16 cellular contexts compared by ENCODE assay signal in the genomic region with DNA sequence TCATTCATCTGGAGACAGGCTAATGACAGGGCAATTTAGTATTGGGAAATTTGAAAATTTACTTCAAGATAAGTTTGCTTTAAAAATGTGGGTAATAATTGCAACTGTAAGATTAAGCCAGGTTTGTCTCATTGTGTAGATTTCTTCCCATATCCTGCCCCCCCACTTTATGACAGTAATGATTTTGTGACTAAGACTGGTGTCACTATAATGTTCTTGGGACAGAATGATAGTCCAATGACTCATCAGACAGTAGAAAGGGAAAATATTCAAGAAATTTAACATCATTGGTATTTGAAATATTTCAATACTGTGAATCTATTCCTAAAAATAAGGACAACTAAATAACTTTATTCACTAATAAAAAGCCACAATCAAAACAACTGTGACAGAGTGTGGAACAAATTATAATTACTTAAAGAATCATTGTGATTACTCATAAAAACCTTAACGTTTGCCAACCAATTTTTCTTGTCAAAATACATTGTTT. TPM values are rescaled to one million over a fixed set of nuclear protein-coding genes. Genes with fewer than 3 reads are reported as not detected.
DNase-seq lines count a peak whose midpoint lies in the region; ATAC-seq, FAIRE-seq and TF ChIP-seq lines count a peak whose summit lies in the region.
"Had no signal": no experiment of that assay in that cellular context is flagged by ENCODE, and none has a peak within 500 bp of the region (broad histone marks: within the 10 kb centered on the region; RNA-seq: fewer than 3 reads in every experiment).

No MANE protein-coding gene starts in this region.

- peaks cover 7% of the 10 kb centered on the region for H3K4me1 Mint-ChIP-seq in neural progenitor cell
- no peaks in the 10 kb centered on the region for H3K4me1 Mint-ChIP-seq in H9
- H3K4me1 Mint-ChIP-seq in activated T-helper 1 cell treated with anti-CD3 and anti-CD28 coated beads, Interleukin-12 subunit alpha, Interleukin-12 subunit beta, Interleukin-2, Interleukin-4 antibody, amounts not matched to agents 30 ng/mL and 10 ng/mL and 1 ng/mL, durations not matched to agents 14 hours and 24 hours and 36 hours (ENCODE audit: low read depth), result no peaks in the 10 kb centered on the region
- H3K4me1 Mint-ChIP-seq: nephron had no signal

- H3K4ac ChIP-seq in H9 (ENCODE audit: low read depth, low read length), result no peak overlapping the region

- CTCF ChIA-PET in K562 (lab: Yijun Ruan, JAX; ENCODE audit: low intra/inter-chr PET ratio), result interaction anchor here (0.7 kb wide), 1 partner anchor 209 kb away, joined by 5 read pairs; no protein-coding TSS in a partner anchor

- no peak overlapping the region for H4K91ac ChIP-seq in H9 (ENCODE audit: insufficient read length, low read depth, low read length)

- H3K36me3 ChIP-seq in K562 (ENCODE audit: control insufficient read depth, insufficient read depth, low read length) (no peaks in the 10 kb centered on the region), neural progenitor cell (no peaks in the 10 kb centered on the region)
- H3K36me3 ChIP-seq: adrenal gland had no signal

- H3K18ac ChIP-seq in H9 (ENCODE audit: insufficient read length, low read depth, low read length), result no peak overlapping the region

- H3K23me2 ChIP-seq in H9 (ENCODE audit: insufficient read length, low read depth, low read length, poor library complexity, severe bottlenecking), result no peaks in the 10 kb centered on the region

- H3K27me3 ChIP-seq in K562 (ENCODE audit: control insufficient read depth in 2 of 2, insufficient read depth in 2 of 2, low read length in 2 of 2) (no peaks in the 10 kb centered on the region), neural progenitor cell (no peaks in the 10 kb centered on the region), H9 (ENCODE audit: insufficient read depth, low read length) (no peaks in the 10 kb centered on the region)
- H3K27me3 ChIP-seq: adrenal gland had no signal

- peaks cover 0 to 18% of the 10 kb centered on the region in 2 experiments; a peak in 2 of 5 replicates for H3K4me1 ChIP-seq in K562 (replicated peaks in 1 of 2; ENCODE audit: control insufficient read depth in 2 of 2, insufficient read depth in 2 of 2, low read length in 2 of 2)
- H3K4me1 ChIP-seq in neural progenitor cell, result no peaks in the 10 kb centered on the region
- no peaks in the 10 kb centered on the region for H3K4me1 ChIP-seq in H9 (ENCODE audit: insufficient read depth, low read length)
- H3K4me1 ChIP-seq: adrenal gland had no signal

- TF ChIP-seq CTCF in K562 (IDR thresholded peaks at IDR 0.05 in 2 of 3, conservative IDR thresholded peaks at IDR 0.05 in 1 of 3; ENCODE audit: insufficient read depth in 2 of 3, low read depth in 1 of 3, low read length in 3 of 3) (no peak), neural progenitor cell (IDR thresholded peaks at IDR 0.05) (no peak), H9 (conservative IDR thresholded peaks at IDR 0.05) (no peak)

- no peak overlapping the region for H4K8ac ChIP-seq in H9 (replicated peaks; ENCODE audit: insufficient read length, low read depth, low read length)

- BruUV-seq in K562 (replicated peaks; lab: Mats Ljungman, UMichigan), result no TSS peak

- H3K23ac ChIP-seq in H9 (ENCODE audit: insufficient read length, low read depth, low read length), result no peak overlapping the region

- no peak overlapping the region for H2AFZ ChIP-seq in K562 (ENCODE audit: low read depth, low read length)
- no peak overlapping the region for H2AFZ ChIP-seq in neural progenitor cell (replicated peaks)
- no peak overlapping the region for H2AFZ ChIP-seq in H9 (ENCODE audit: low read length)

- H3K9ac ChIP-seq in K562 (ENCODE audit: insufficient read depth in 1 of 2, low read depth in 2 of 2, low read length in 2 of 2) (no peak overlapping the region), neural progenitor cell (no peak overlapping the region), H9 (ENCODE audit: extremely low read depth, insufficient read length, low read length) (no peak overlapping the region)

- no peak overlapping the region for H2BK20ac ChIP-seq in H9 (ENCODE audit: low read depth, low read length, poor library complexity, severe bottlenecking)

- H3T11ph ChIP-seq in H9 (ENCODE audit: low read length), result no peak overlapping the region

- no peak overlapping the region for H2AK5ac ChIP-seq in H9 (ENCODE audit: insufficient read length, low read length)

- H3K9me3 Mint-ChIP-seq in neural progenitor cell (peaks cover 8% of the 10 kb centered on the region), H9 (peaks cover 4 to 8% of the 10 kb centered on the region in 2 experiments)
- H3K9me3 Mint-ChIP-seq in activated T-helper 1 cell treated with anti-CD3 and anti-CD28 coated beads, Interleukin-12 subunit alpha, Interleukin-12 subunit beta, Interleukin-2, Interleukin-4 antibody, amounts not matched to agents 30 ng/mL and 10 ng/mL and 1 ng/mL, durations not matched to agents 14 hours and 24 hours and 36 hours, result no peaks in the 10 kb centered on the region

- no peak overlapping the region for H2BK5ac ChIP-seq in H9 (ENCODE audit: insufficient read length, low read length)

- no peaks in the 10 kb centered on the region for H4K20me1 ChIP-seq in K562 (replicated peaks; ENCODE audit: control insufficient read depth, insufficient read depth, low read length)
- no peaks in the 10 kb centered on the region for H4K20me1 ChIP-seq in neural progenitor cell (ENCODE audit: low read depth)
- no peaks in the 10 kb centered on the region for H4K20me1 ChIP-seq in H9 (ENCODE audit: control insufficient read depth, insufficient read depth, insufficient read length)

- no peak for ATAC-seq in K562

- H3K4me3 ChIP-seq in K562 (no peak overlapping the region), neural progenitor cell (no peak overlapping the region)
- H3K4me3 ChIP-seq: adrenal gland had no signal

- H3K36me3 Mint-ChIP-seq in neural progenitor cell (peaks cover 5% of the 10 kb centered on the region), H9 (ENCODE audit: insufficient read depth in 1 of 3, low read depth in 3 of 3) (peaks cover 0 to 7% (median 4%) of the 10 kb centered on the region in 3 experiments; a peak in 4 of 7 replicates)
- no peaks in the 10 kb centered on the region for H3K36me3 Mint-ChIP-seq in activated T-helper 1 cell treated with anti-CD3 and anti-CD28 coated beads, Interleukin-12 subunit alpha, Interleukin-12 subunit beta, Interleukin-2, Interleukin-4 antibody, amounts not matched to agents 30 ng/mL and 10 ng/mL and 1 ng/mL, durations not matched to agents 14 hours and 24 hours and 36 hours (ENCODE audit: low read depth)

- H3K56ac ChIP-seq in H9 (ENCODE audit: insufficient read length, low read depth, low read length), result no peak overlapping the region

- no peaks in the 10 kb centered on the region for H3K9me3 ChIP-seq in K562 (replicated peaks; ENCODE audit: control insufficient read depth, insufficient read depth, low read depth, low read length)
- H3K9me3 ChIP-seq in neural progenitor cell (ENCODE audit: low read depth), result no peaks in the 10 kb centered on the region
- H3K9me3 ChIP-seq in H9 (ENCODE audit: control insufficient read depth, low read depth, low read length), result no peaks in the 10 kb centered on the region
- H3K9me3 ChIP-seq: adrenal gland had no signal

- POLR2A ChIA-PET in K562 (lab: Yijun Ruan, JAX), result no interaction called here

- TF ChIP-seq POLR2A in K562 (conservative IDR thresholded peaks at IDR 0.05), result no peak

- H3K27me3 Mint-ChIP-seq in neural progenitor cell (ENCODE audit: insufficient read depth, low read depth) (no peaks in the 10 kb centered on the region), H9 (ENCODE audit: low read depth) (no peaks in the 10 kb centered on the region)
- no peaks in the 10 kb centered on the region for H3K27me3 Mint-ChIP-seq in activated T-helper 1 cell treated with anti-CD3 and anti-CD28 coated beads, Interleukin-12 subunit alpha, Interleukin-12 subunit beta, Interleukin-2, Interleukin-4 antibody, amounts not matched to agents 30 ng/mL and 10 ng/mL and 1 ng/mL, durations not matched to agents 14 hours and 24 hours and 36 hours (ENCODE audit: insufficient read depth)

- H2BK12ac ChIP-seq in H9 (ENCODE audit: insufficient read length, low read depth, low read length), result no peak overlapping the region

- no peak overlapping the region for H3K4me3 Mint-ChIP-seq in neural progenitor cell
- no peak overlapping the region for H3K4me3 Mint-ChIP-seq in H9
- no peak overlapping the region for H3K4me3 Mint-ChIP-seq in activated T-helper 1 cell treated with anti-CD3 and anti-CD28 coated beads, Interleukin-12 subunit alpha, Interleukin-12 subunit beta, Interleukin-2, Interleukin-4 antibody, amounts not matched to agents 30 ng/mL and 10 ng/mL and 1 ng/mL, durations not matched to agents 14 hours and 24 hours and 36 hours
- H3K4me3 Mint-ChIP-seq: nephron had no signal

- WGBS in K562 (ENCODE audit: insufficient coverage, low coverage, missing lambda C conversion rate), result 0% methylated on average over 1 of the region's 1 CpG
- no CpG with 5 or more reads among the region's 1 CpG for WGBS in H9 (ENCODE audit: extremely low coverage, insufficient read length, low lambda C conversion rate)

- H4K5ac ChIP-seq in H9 (ENCODE audit: insufficient read length, low read depth, low read length), result no peak overlapping the region

- intact Hi-C loops in K562 (cut with micrococcal nuclease), result no loop called here
- intact Hi-C loops in activated T-helper 1 cell treated with anti-CD3 and anti-CD28 coated beads, Interleukin-12 subunit alpha, Interleukin-12 subunit beta, Interleukin-2, Interleukin-4 antibody, amounts not matched to agents 30 ng/mL and 10 ng/mL and 1 ng/mL, durations not matched to agents 14 hours and 24 hours and 36 hours (cut with micrococcal nuclease), result loop anchor here (5.0 kb wide), 1 partner anchor 596 kb away; no protein-coding TSS in a partner anchor

- H2BK120ac ChIP-seq in H9 (ENCODE audit: low read depth, low read length, poor library complexity, severe bottlenecking), result no peak overlapping the region

- no peak for TF ChIP-seq EP300 in K562 (IDR thresholded peaks at IDR 0.05; ENCODE audit: low read length)

- no peak overlapping the region for H3K27ac ChIP-seq in K562 (ENCODE audit: extremely low read depth, low read depth, low read length)
- no peak overlapping the region for H3K27ac ChIP-seq in neural progenitor cell
- H3K27ac ChIP-seq in H9 (ENCODE audit: insufficient read length, low read depth, low read length), result no peak overlapping the region
- H3K27ac ChIP-seq: HL-60 had no signal

- H3K79me1 ChIP-seq in H9 (ENCODE audit: insufficient read depth, low read depth, low read length, poor library complexity, severe bottlenecking), result no peaks in the 10 kb centered on the region

- H3K9me1 ChIP-seq in K562 (ENCODE audit: control insufficient read depth, insufficient read depth, low read length), result no peaks in the 10 kb centered on the region

- no peaks in the 10 kb centered on the region for H3K79me2 ChIP-seq in K562 (ENCODE audit: control insufficient read depth, insufficient read depth, low read length)
- H3K79me2 ChIP-seq in neural progenitor cell (ENCODE audit: low read depth), result no peaks in the 10 kb centered on the region
- H3K79me2 ChIP-seq in H9 (ENCODE audit: insufficient read depth, low read length), result no peaks in the 10 kb centered on the region

- H3K4me2 ChIP-seq in K562 (ENCODE audit: insufficient read depth, low read length), result no peak overlapping the region
- no peak overlapping the region for H3K4me2 ChIP-seq in neural progenitor cell
- no peak overlapping the region for H3K4me2 ChIP-seq in H9 (ENCODE audit: insufficient read depth, insufficient read length, low read length)

- H3K27ac Mint-ChIP-seq in neural progenitor cell (no peak overlapping the region), H9 (no peak overlapping the region; a peak in 1 of 7 replicates)
- H3K27ac Mint-ChIP-seq in activated T-helper 1 cell treated with anti-CD3 and anti-CD28 coated beads, Interleukin-12 subunit alpha, Interleukin-12 subunit beta, Interleukin-2, Interleukin-4 antibody, amounts not matched to agents 30 ng/mL and 10 ng/mL and 1 ng/mL, durations not matched to agents 14 hours and 24 hours and 36 hours, result no peak overlapping the region
- H3K27ac Mint-ChIP-seq: nephron had no signal

- peak; percentile 32 for DNase-seq in COLO829 (ENCODE audit: low spot score)
- peak; percentile 91 for DNase-seq in HS-5 (ENCODE audit: low read depth)
- peak in 2 of 4 experiments; percentile 22 to 27 for DNase-seq in K562 (ENCODE audit: extremely low read depth in 1 of 4, low spot score in 3 of 4)
- peak; percentile 32 to 70 for DNase-seq in lung microvascular endothelial cell (ENCODE audit: low read depth in 2 of 2)
- no peak for DNase-seq in neural progenitor cell (ENCODE audit: low spot score)
- DNase-seq in H9, result no peak
- DNase-seq in activated T-helper 1 cell treated with anti-CD3 and anti-CD28 coated beads, Interleukin-12 subunit alpha, Interleukin-12 subunit beta, Interleukin-2, Interleukin-4 antibody, amounts not matched to agents 30 ng/mL and 10 ng/mL and 1 ng/mL, durations not matched to agents 14 hours and 24 hours and 36 hours (ENCODE audit: low spot score), result no peak
- no peak for DNase-seq in NCI-H1105 treated with DMSO at 0.1 percent for 48 hours (lab: John Stamatoyannopoulos, UW)
- DNase-seq: adrenal gland, DMS153, islet precursor cell, NCI-H1105 had no signal

- no peak for FAIRE-seq in K562 (lab: Jason Lieb, UNC)
- FAIRE-seq: GM18507 had no signal

- H2BK15ac ChIP-seq in H9 (ENCODE audit: low read depth, low read length), result no peak overlapping the region

- TF ChIP-seq RAD21 in K562 (CRISPR knock-in tag; conservative IDR thresholded peaks at IDR 0.05 in 1 of 2, IDR thresholded peaks at IDR 0.05 in 1 of 2), result no peak

- in situ Hi-C loops in K562 (cut with MboI), result no loop called here

- H3F3A ChIP-seq in neural progenitor cell (ENCODE audit: low read depth), result no peaks in the 10 kb centered on the region

- no peak overlapping the region for H3K14ac ChIP-seq in H9 (ENCODE audit: insufficient read depth, low read length)

RNA-seq across cellular contexts. Expression of a gene that starts 36.7 kb away (rescaled TPM):
- total RNA-seq in K562 (2011; cell fraction: chromatin; rRNA removed; ENCODE audit: low replicate concordance), result 50.4 and 162 TPM in 2 replicates
- 40.0 and 44.2 TPM in 2 replicates for total RNA-seq in K562 (2011; cell fraction: nucleolus; rRNA removed)
- total RNA-seq in K562 (2011; cell fraction: nucleoplasm; rRNA removed), result 59.3 and 65.7 TPM in 2 replicates
- total RNA-seq in K562 (2014; rRNA removed) (130 and 160 TPM in 2 replicates), K562 (2014; rRNA removed; fragmentation: Illumina TruSeq; extraction: Trizol) (240 and 270 TPM in 2 replicates), K562 (2015; rRNA removed; fragmentation: Illumina TruSeq; extraction: Trizol) (214 and 215 TPM in 2 replicates), K562 (2021) (208 and 211 TPM in 2 replicates), lung microvascular endothelial cell (52.2 and 76.5 TPM in 2 replicates), neural progenitor cell (ENCODE audit: low replicate concordance) (83.8 and 109 TPM in 2 replicates), H9 (2021) (81.6 and 83.9 TPM in 2 replicates)
- polyA plus RNA-seq in K562 (2011; rRNA removed) (184 and 233 TPM in 2 replicates), K562 (2014; fragmentation: Illumina TruSeq; extraction: Trizol) (187 and 196 TPM in 2 replicates), K562 (2014; fragmentation: Nextera tagmentation; extraction: Ambion mirVana) (100 to 1,000 TPM; 117 to 163 TPM), K562 (2014; rRNA removed) (224 and 237 TPM in 2 replicates)
- polyA plus RNA-seq in K562 (2011; cell fraction: cytosol; rRNA removed), result 87.3 and 123 TPM in 2 replicates
- polyA plus RNA-seq in K562 (2011; cell fraction: nucleus; rRNA removed), result 59.9 and 94.3 TPM in 2 replicates
- 169 and 211 TPM in 2 replicates for polyA plus RNA-seq in K562 (2012)
- 394 and 403 TPM in 2 replicates for polyA minus RNA-seq in K562 (2011; rRNA and poly(A)+ RNA removed)
- 91.0 and 111 TPM in 2 replicates for polyA minus RNA-seq in K562 (2011; cell fraction: cytosol; rRNA and poly(A)+ RNA removed)
- 64.4 and 99.4 TPM in 2 replicates for polyA minus RNA-seq in K562 (2011; cell fraction: nucleus; rRNA and poly(A)+ RNA removed)
- total RNA-seq in activated T-helper 1 cell treated with anti-CD3 and anti-CD28 coated beads, Interleukin-12 subunit alpha, Interleukin-12 subunit beta, Interleukin-2, Interleukin-4 antibody, amounts not matched to agents 30 ng/mL and 10 ng/mL and 1 ng/mL, durations not matched to agents 14 hours and 24 hours and 36 hours, result 94.5 and 101 TPM in 2 replicates

RNA-seq across cellular contexts. Expression of a gene that starts 49.4 kb away (rescaled TPM):
- not detected in 2 replicates for total RNA-seq in K562 (2011; cell fraction: chromatin; rRNA removed; ENCODE audit: low replicate concordance)
- total RNA-seq in K562 (2011; cell fraction: nucleolus; rRNA removed), result not detected in 2 replicates
- 0.53 TPM in 1 of 2 replicates, not detected in the other for total RNA-seq in K562 (2011; cell fraction: nucleoplasm; rRNA removed)
- total RNA-seq in K562 (2014; rRNA removed), result not detected in 2 replicates
- total RNA-seq in K562 (2014; rRNA removed; fragmentation: Illumina TruSeq; extraction: Trizol), result not detected in 2 replicates
- 0.11 and 0.19 TPM in 2 replicates for total RNA-seq in K562 (2015; rRNA removed; fragmentation: Illumina TruSeq; extraction: Trizol)
- not detected in 2 replicates for total RNA-seq in K562 (2021)
- polyA plus RNA-seq in K562 (2011; rRNA removed), result 0.01 and 0.03 TPM in 2 replicates
- polyA plus RNA-seq in K562 (2011; cell fraction: cytosol; rRNA removed), result not detected in 2 replicates
- polyA plus RNA-seq in K562 (2011; cell fraction: nucleus; rRNA removed), result 0.03 TPM in 1 of 2 replicates, not detected in the other
- 0.06 and 0.12 TPM in 2 replicates for polyA plus RNA-seq in K562 (2012)
- polyA plus RNA-seq in K562 (2014; fragmentation: Illumina TruSeq; extraction: Trizol), result not detected in 2 replicates
- under 1 TPM in 1 of 2 experiments, not detected in 1; 0.01 TPM for polyA plus RNA-seq in K562 (2014; fragmentation: Nextera tagmentation; extraction: Ambion mirVana)
- 0.04 TPM in 1 of 2 replicates, not detected in the other for polyA plus RNA-seq in K562 (2014; rRNA removed)
- not detected in 2 replicates for polyA minus RNA-seq in K562 (2011; rRNA and poly(A)+ RNA removed)
- polyA minus RNA-seq in K562 (2011; cell fraction: cytosol; rRNA and poly(A)+ RNA removed), result not detected in 2 replicates
- 0.11 TPM in 1 of 2 replicates, not detected in the other for polyA minus RNA-seq in K562 (2011; cell fraction: nucleus; rRNA and poly(A)+ RNA removed)
- total RNA-seq in lung microvascular endothelial cell, result not detected in 2 replicates
- not detected in 2 replicates for total RNA-seq in neural progenitor cell (ENCODE audit: low replicate concordance)
- total RNA-seq in H9 (2021), result not detected in 2 replicates
- total RNA-seq in activated T-helper 1 cell treated with anti-CD3 and anti-CD28 coated beads, Interleukin-12 subunit alpha, Interleukin-12 subunit beta, Interleukin-2, Interleukin-4 antibody, amounts not matched to agents 30 ng/mL and 10 ng/mL and 1 ng/mL, durations not matched to agents 14 hours and 24 hours and 36 hours, result not detected in 2 replicates
- total RNA-seq: T-helper 2 cell treated with Interferon-gamma antibody and Interleukin-4, amounts not matched to agents 100 ng/mL and 5 ng/mL, for 36 hours had no signal

Comparison
In these comparisons a context has a peak if more than half of its experiments do, and no peak if none do; other contexts are left out.
1. DNase-seq: peak in COLO829 (single experiment), HS-5 (single experiment) and lung microvascular endothelial cell (2 of 2); none in neural progenitor cell (single experiment), H9 (single experiment), activated T-helper 1 cell treated with anti-CD3 and anti-CD28 coated beads, Interleukin-12 subunit alpha, Interleukin-12 subunit beta, Interleukin-2, Interleukin-4 antibody, amounts not matched to agents 30 ng/mL and 10 ng/mL and 1 ng/mL, durations not matched to agents 14 hours and 24 hours and 36 hours (single experiment) and NCI-H1105 treated with DMSO at 0.1 percent for 48 hours (single experiment).